ENCODE assay signal across 16 cellular contexts in genomic region chr2:19688059-19688458, GRCh38.
"Had no signal": no experiment of that assay in that cellular context is flagged by ENCODE, and none has a peak within 500 bp of the region (broad histone marks: within the 10 kb centered on the region; RNA-seq: fewer than 3 reads in every experiment).

No MANE protein-coding gene starts in this region.

- H3K4me3 ChIP-seq: dorsolateral prefrontal cortex, esophagus muscularis mucosa, left lung, mucosa of descending colon, spleen had no signal

- H3K4me1 ChIP-seq: left lung, spleen had no signal

- H3K36me3 ChIP-seq: esophagus muscularis mucosa, left lung, spleen, WERI-Rb-1 had no signal

- H3K27me3 ChIP-seq: esophagus muscularis mucosa, left lung, spleen had no signal

- ATAC-seq: activated naive CD4-positive, alpha-beta T cell treated with anti-CD3 and anti-CD28 coated beads, Interleukin-2, amount 50 U/mL, for 72 hours; activated T-helper 17 cell treated with anti-CD3 and anti-CD28 coated beads, Interleukin-2, amount 50 U/mL, for 72 hours; left lung; mucosa of descending colon; naive thymus-derived CD4-positive, alpha-beta T cell; SK-N-SH treated with all-trans-retinoic acid at 6 μM for 48 hours had no signal

- H3K9me3 ChIP-seq: esophagus muscularis mucosa, left lung, mucosa of descending colon, spleen had no signal

- DNase-seq: activated CD4-positive, alpha-beta T cell treated with anti-CD3 and anti-CD28 coated beads for 1 hour; activated CD4-positive, alpha-beta T cell treated with anti-CD3 and anti-CD28 coated beads, Interleukin-2, amount 50 U/mL, for 1 hour; activated T-cell treated with anti-CD3 and anti-CD28 coated beads, Interleukin-2, amount 50 U/mL, for 24 hours; dorsolateral prefrontal cortex; left lung; mucosa of descending colon; naive thymus-derived CD4-positive, alpha-beta T cell; retina; spleen; stimulated activated CD4-positive, alpha-beta T cell treated with anti-CD3 and anti-CD28 coated beads, Interleukin-4, amount 100 ng/mL, for 1 hour; stimulated activated naive CD4-positive, alpha-beta T cell; WERI-Rb-1 had no signal

- H3K27ac ChIP-seq: dorsolateral prefrontal cortex, esophagus muscularis mucosa, left lung, spleen, WERI-Rb-1 had no signal
